ENCODE assay signal across 18 cellular contexts in genomic region chr6:111456208-111456607, GRCh38. TPM values are rescaled to one million over a fixed set of nuclear protein-coding genes. Genes with fewer than 3 reads are reported as not detected.
DNase-seq lines count a peak whose midpoint lies in the region; ATAC-seq, FAIRE-seq and TF ChIP-seq lines count a peak whose summit lies in the region.
"Had no signal": no experiment of that assay in that cellular context is flagged by ENCODE, and none has a peak within 500 bp of the region (broad histone marks: within the 10 kb centered on the region; RNA-seq: fewer than 3 reads in every experiment).

No MANE protein-coding gene starts in this region.

- BruUV-seq in HepG2 (replicated peaks; lab: Mats Ljungman, UMichigan) = no TSS peak

- FAIRE-seq in HepG2 (lab: Jason Lieb, UNC) (no peak), frontal cortex (lab: Jason Lieb, UNC) (no peak)
- FAIRE-seq: D721Med, G401.6 had no signal

- H3K27me3 ChIP-seq in HepG2 (ENCODE audit: control insufficient read depth in 1 of 2, insufficient read depth in 2 of 2, low read length in 2 of 2) (no peaks in the 10 kb centered on the region), right lobe of liver (no peaks in the 10 kb centered on the region), skeletal muscle satellite cell (ENCODE audit: control insufficient read depth, insufficient read depth, low read length) (no peaks in the 10 kb centered on the region), gastroesophageal sphincter (no peaks in the 10 kb centered on the region)

- no peaks in the 10 kb centered on the region for H3K4me1 Mint-ChIP-seq in type B pancreatic cell (ENCODE audit: unreplicated experiment)
- H3K4me1 Mint-ChIP-seq: GM23338 had no signal

- peaks cover 23% of the 10 kb centered on the region for H3K9me3 Mint-ChIP-seq in type B pancreatic cell

- TF ChIP-seq CTCF in HepG2 (CRISPR knock-in tag; IDR thresholded peaks at IDR 0.05) (no peak), right lobe of liver (IDR thresholded peaks at IDR 0.05) (no peak), cardiac fibroblast (IDR thresholded peaks at IDR 0.05; ENCODE audit: low read depth, low read length) (no peak), fibroblast of pulmonary artery (IDR thresholded peaks at IDR 0.05; ENCODE audit: low read length, missing control alignments) (no peak), type B pancreatic cell (conservative IDR thresholded peaks at IDR 0.05) (no peak), gastroesophageal sphincter (IDR thresholded peaks at IDR 0.05) (no peak)

- intact Hi-C loops in HepG2 (cut with micrococcal nuclease; ENCODE audit: unreplicated experiment) = no loop called here
- intact Hi-C loops in right lobe of liver (cut with DNase I) = no loop called here

- peaks cover 88% of the 10 kb centered on the region for H3K79me2 ChIP-seq in HepG2 (ENCODE audit: insufficient read depth, low read length)

- no peaks in the 10 kb centered on the region for H3K27me3 Mint-ChIP-seq in type B pancreatic cell

- POLR2A ChIA-PET in HepG2 (lab: Yijun Ruan, JAX) = no interaction called here

- H3K4me3 ChIP-seq in HepG2 (replicated peaks in 1 of 3; ENCODE audit: insufficient read depth in 1 of 3, low read depth in 2 of 3, low read length in 3 of 3) (no peak overlapping the region), right lobe of liver (no peak overlapping the region), cardiac fibroblast (replicated peaks in 1 of 2; ENCODE audit: low read depth in 2 of 2, low read length in 2 of 2) (no peak overlapping the region), fibroblast of pulmonary artery (replicated peaks; ENCODE audit: low read depth, low read length) (no peak overlapping the region), skeletal muscle satellite cell (ENCODE audit: low read length) (no peak overlapping the region), gastroesophageal sphincter (no peak overlapping the region)
- H3K4me3 ChIP-seq: GM23338 had no signal

- peaks cover 46% of the 10 kb centered on the region for H3K36me3 Mint-ChIP-seq in type B pancreatic cell

- H3K4me1 ChIP-seq in HepG2 (ENCODE audit: insufficient read depth, low read length) (0 out of 2 replicates have a peak, but pooled peaks cover 6% of the 10 kb centered on the region), right lobe of liver (no peaks in the 10 kb centered on the region), skeletal muscle satellite cell (ENCODE audit: control insufficient read depth, insufficient read depth, low read length) (peaks cover 22% of the 10 kb centered on the region), gastroesophageal sphincter (peaks cover 4 to 37% (median 4%) of the 10 kb centered on the region in 3 donors)

- over 99% methylated on average over 2 of the region's 2 CpGs for WGBS in HepG2 (ENCODE audit: low lambda C conversion rate)
- 52% methylated on average over 2 of the region's 2 CpGs for WGBS in right lobe of liver (ENCODE audit: insufficient coverage, low coverage, low lambda C conversion rate, missing lambda C conversion rate)
- WGBS in gastroesophageal sphincter (ENCODE audit: low coverage in 1 of 2), 2 donors = 13 to 31% methylated on average over 2 of the region's 2 CpGs

- H2AFZ ChIP-seq in HepG2 (ENCODE audit: low read length) = no peak overlapping the region
- H2AFZ ChIP-seq: GM23338 had no signal

- CTCF ChIA-PET in HepG2 (lab: Yijun Ruan, JAX; ENCODE audit: low intra/inter-chr PET ratio, low total read pairs) = no interaction called here

- no peak overlapping the region for H3K4me3 Mint-ChIP-seq in type B pancreatic cell
- H3K4me3 Mint-ChIP-seq: CD8-positive, alpha-beta T cell; GM23338 had no signal

- H3K36me3 ChIP-seq in HepG2 (replicated peaks in 1 of 2; ENCODE audit: control insufficient read depth in 1 of 2, insufficient read depth in 2 of 2, low read length in 2 of 2) = peaks cover 4 to 9% of the 10 kb centered on the region in 2 experiments; a peak in 4 of 5 replicates
- peaks cover 0 to 2% (median 0%) of the 10 kb centered on the region in 4 donors for H3K36me3 ChIP-seq in right lobe of liver
- H3K36me3 ChIP-seq in skeletal muscle satellite cell (ENCODE audit: insufficient read depth, low read length) = no peaks in the 10 kb centered on the region
- H3K36me3 ChIP-seq in gastroesophageal sphincter = peaks cover 0 to 8% of the 10 kb centered on the region in 2 donors

- in situ Hi-C loops in HepG2 (cut with HindIII; ENCODE audit: extremely low pct_ligation_motif_present, low pct_unique_long_range_greater_than_20kb) = no loop called here

- no peak for ATAC-seq in HepG2
- ATAC-seq in right lobe of liver = no peak
- ATAC-seq in gastroesophageal sphincter = no peak
- ATAC-seq: CD8-positive, alpha-beta T cell; GM23338 had no signal

- no peak overlapping the region for H3K9ac ChIP-seq in HepG2 (ENCODE audit: insufficient read depth, low read depth, low read length)
- no peak overlapping the region for H3K9ac ChIP-seq in skeletal muscle satellite cell (ENCODE audit: low read depth, low read length)

- TF ChIP-seq EP300 in HepG2 (IDR thresholded peaks at IDR 0.05; ENCODE audit: low read depth in 2 of 2, low read length in 2 of 2) (no peak), HepG2 (CRISPR knock-in tag; IDR thresholded peaks at IDR 0.05; ENCODE audit: borderline replicate concordance) (no peak), gastroesophageal sphincter (IDR thresholded peaks at IDR 0.05) (no peak)

- H3K4me2 ChIP-seq in HepG2 (ENCODE audit: low read depth, low read length) (no peak overlapping the region), skeletal muscle satellite cell (ENCODE audit: low read length) (peak overlapping the region; percentile 13)
- H3K4me2 ChIP-seq: GM23338 had no signal

- TF ChIP-seq POLR2A in HepG2 (IDR thresholded peaks at IDR 0.05; ENCODE audit: insufficient read depth in 1 of 2, low read depth in 2 of 2, low read length in 2 of 2) (no peak), right lobe of liver (IDR thresholded peaks at IDR 0.05) (no peak), gastroesophageal sphincter (IDR thresholded peaks at IDR 0.05) (no peak)

- peaks cover 17% of the 10 kb centered on the region for H3K9me3 ChIP-seq in HepG2 (ENCODE audit: low read length)
- H3K9me3 ChIP-seq in right lobe of liver = no peaks in the 10 kb centered on the region
- H3K9me3 ChIP-seq in skeletal muscle satellite cell (replicated peaks; ENCODE audit: low read length) = peaks cover 3% of the 10 kb centered on the region
- no peaks in the 10 kb centered on the region for H3K9me3 ChIP-seq in gastroesophageal sphincter

- DNase-seq in HepG2 (ENCODE audit: low spot score) (no peak), right lobe of liver (no peak), cardiac fibroblast (ENCODE audit: low read depth in 2 of 2) (peak; percentile 26 to 58), fibroblast of pulmonary artery (ENCODE audit: low read depth) (peak; percentile 36), type B pancreatic cell (ENCODE audit: extremely low spot score, unreplicated experiment) (no peak), frontal cortex (ENCODE audit: low spot score in 2 of 2) (no peak)
- DNase-seq: CD8-positive, alpha-beta T cell; DMS79; NCI-H1105; NCI-H1694; NCI-H2107; NK-92 treated with Interleukin-12 subunit alpha and Interleukin-12 subunit beta, amount 100 ng/mL, for 24 hours; SHP77 treated with DMSO at 0.1 percent for 48 hours had no signal

- no peak for TF ChIP-seq RAD21 in HepG2 (CRISPR knock-in tag; IDR thresholded peaks at IDR 0.05)

- no peak overlapping the region for H3K27ac Mint-ChIP-seq in type B pancreatic cell
- H3K27ac Mint-ChIP-seq: CD8-positive, alpha-beta T cell; GM23338 had no signal

- H3K27ac ChIP-seq in HepG2 (ENCODE audit: extremely low read length, insufficient read depth, low read length) = no peak overlapping the region
- H3K27ac ChIP-seq in right lobe of liver = no peak overlapping the region
- H3K27ac ChIP-seq in gastroesophageal sphincter = no peak overlapping the region

- H4K20me1 ChIP-seq in HepG2 (ENCODE audit: insufficient read depth, low read length) = no peaks in the 10 kb centered on the region

TF ChIP-seq in HepG2, 621 proteins besides CTCF, POLR2A, EP300 and RAD21 (continues in another document):
- TF ChIP-seq CHD4 (IDR thresholded peaks at IDR 0.05; ENCODE audit: borderline replicate concordance, low read length) = no peak
- no peak for TF ChIP-seq ZSCAN12 (CRISPR knock-in tag; IDR thresholded peaks at IDR 0.05)
- TF ChIP-seq TP53 (CRISPR knock-in tag; conservative IDR thresholded peaks at IDR 0.05) = no peak
- TF ChIP-seq ZNF382 (CRISPR knock-in tag; IDR thresholded peaks at IDR 0.05; ENCODE audit: borderline replicate concordance) = no peak

RNA-seq across cellular contexts. Expression of gene REV3L, which starts 26.8 kb away (rescaled TPM):
- 31.3 and 48.0 TPM in 2 replicates for total RNA-seq in HepG2 (2016; rRNA removed; fragmentation: Illumina TruSeq; extraction: Trizol)
- total RNA-seq in HepG2 (2016; cell fraction: cytosol; rRNA removed; fragmentation: Illumina TruSeq; extraction: Trizol; ENCODE audit: low read depth) = 90.3 and 96.9 TPM in 2 replicates
- 31.5 and 50.9 TPM in 2 replicates for total RNA-seq in HepG2 (2016; cell fraction: insoluble cytoplasmic fraction; rRNA removed; fragmentation: Illumina TruSeq; extraction: Trizol)
- total RNA-seq in HepG2 (2016; cell fraction: membrane; rRNA removed; fragmentation: Illumina TruSeq; extraction: Trizol) = 39.0 and 57.5 TPM in 2 replicates
- total RNA-seq in HepG2 (2016; cell fraction: nucleus; rRNA removed; fragmentation: Illumina TruSeq; extraction: Trizol) = 75.6 and 80.9 TPM in 2 replicates
- polyA plus RNA-seq in HepG2 (2011; rRNA removed) = 11.3 and 12.8 TPM in 2 replicates
- polyA plus RNA-seq in HepG2 (2011; cell fraction: cytosol; rRNA removed) = 5.3 and 8.5 TPM in 2 replicates
- 7.9 and 9.3 TPM in 2 replicates for polyA plus RNA-seq in HepG2 (2011; cell fraction: nucleus; rRNA removed)
- 10.5 and 11.7 TPM in 2 replicates for polyA plus RNA-seq in HepG2 (2012)
- 2.4 and 2.7 TPM in 2 replicates for polyA plus RNA-seq in HepG2 (2016; cell fraction: cytosol; fragmentation: Illumina TruSeq; extraction: Trizol; ENCODE audit: low read depth)
- polyA plus RNA-seq in HepG2 (2016; cell fraction: insoluble cytoplasmic fraction; fragmentation: Illumina TruSeq; extraction: Trizol; ENCODE audit: low read depth) = 34.0 and 36.3 TPM in 2 replicates
- polyA plus RNA-seq in HepG2 (2016; cell fraction: membrane; fragmentation: Illumina TruSeq; extraction: Trizol; ENCODE audit: low read depth) = 4.3 and 5.6 TPM in 2 replicates
- polyA plus RNA-seq in HepG2 (2016; cell fraction: nucleus; fragmentation: Illumina TruSeq; extraction: Trizol; ENCODE audit: insufficient read depth, low read depth) = 30.6 and 34.2 TPM in 2 replicates
- 12.1 and 22.3 TPM in 2 replicates for polyA minus RNA-seq in HepG2 (2011; rRNA and poly(A)+ RNA removed; ENCODE audit: low replicate concordance)
- polyA minus RNA-seq in HepG2 (2011; cell fraction: cytosol; rRNA and poly(A)+ RNA removed) = 18.6 and 21.0 TPM in 2 replicates
- polyA minus RNA-seq in HepG2 (2011; cell fraction: nucleus; rRNA and poly(A)+ RNA removed) = 90.9 and 94.9 TPM in 2 replicates
- 10 to 100 TPM in 4 of 6 experiments, 1 to 10 TPM in 2; 9.3 to 21.4 (median 12.5) TPM for total RNA-seq in right lobe of liver
- 29.3 and 32.7 TPM in 2 replicates for total RNA-seq in skeletal muscle satellite cell (2012; rRNA removed)
- total RNA-seq in type B pancreatic cell (ENCODE audit: low replicate concordance) = 28.5 and 34.4 TPM in 2 replicates
- 10 to 100 TPM; 40.7 to 84.1 (median 52.6) TPM for total RNA-seq in gastroesophageal sphincter
- total RNA-seq in frontal cortex = 95.0 TPM

Comparison
In these comparisons a context has a peak if more than half of its experiments do, and no peak if none do; other contexts are left out.
1. DNase-seq: peak in cardiac fibroblast (2 of 2) and fibroblast of pulmonary artery (single experiment); none in HepG2 (single experiment), right lobe of liver (0 of 3), type B pancreatic cell (single experiment) and frontal cortex (0 of 2).